Comparison of ENCODE assay signal across 18 cellular contexts in the genomic region with DNA sequence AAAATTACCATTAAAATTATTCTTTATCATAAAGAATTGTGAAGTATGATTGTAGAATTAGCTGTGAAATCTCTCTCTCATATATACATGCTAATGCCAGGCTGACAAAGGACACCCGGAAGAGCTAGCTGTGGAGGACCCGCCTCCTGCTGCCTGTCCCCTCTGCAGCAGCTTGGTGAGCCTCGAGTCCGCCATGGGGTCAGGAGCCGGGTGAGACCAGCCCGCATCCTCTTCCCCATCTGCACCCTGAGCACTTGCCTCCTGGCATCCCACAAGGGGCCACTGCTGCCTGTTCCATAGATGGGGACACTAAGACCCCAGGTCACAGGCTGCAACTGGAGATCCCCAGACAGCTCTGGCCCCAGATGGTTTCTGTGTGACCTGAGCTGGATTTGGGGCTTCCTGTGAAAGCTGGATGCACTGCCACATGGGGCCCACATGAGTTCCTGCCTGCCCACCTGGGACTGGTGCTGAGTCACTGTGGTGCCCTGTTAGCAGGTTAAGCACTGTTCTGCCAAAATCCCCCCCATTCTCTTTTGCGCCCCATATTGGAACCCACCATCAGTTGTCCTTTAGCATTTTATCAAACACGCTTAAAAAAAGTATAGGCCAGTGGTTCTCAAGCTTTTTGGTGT.
DNase-seq lines count a peak whose midpoint lies in the region; ATAC-seq and TF ChIP-seq lines count a peak whose summit lies in the region.
"Had no signal": no experiment of that assay in that cellular context is flagged by ENCODE, and none has a peak within 500 bp of the region (broad histone marks: within the 10 kb centered on the region; RNA-seq: fewer than 3 reads in every experiment).

No MANE protein-coding gene starts in this region.

- H3K9me3 ChIP-seq in sigmoid colon = no peaks in the 10 kb centered on the region
- H3K9me3 ChIP-seq: A549, ascending aorta, heart right ventricle, MG63, psoas muscle, tibial artery had no signal

- 67 to 88% methylated on average over 8 of the region's 8 CpGs for WGBS in sigmoid colon, 2 donors

- H3K4me1 ChIP-seq in sigmoid colon = peaks cover 0 to 5% (median 0%) of the 10 kb centered on the region in 4 donors
- H3K4me1 ChIP-seq: A549, ascending aorta had no signal

- H3K36me3 ChIP-seq in sigmoid colon = no peaks in the 10 kb centered on the region
- H3K36me3 ChIP-seq: ascending aorta, MG63, tibial artery had no signal

- no peak overlapping the region for H3K4me3 Mint-ChIP-seq in activated CD4-positive, alpha-beta T cell treated with anti-CD3 and anti-CD28 coated beads for 36 hours
- H3K4me3 Mint-ChIP-seq in IgD-negative memory B cell = peak overlapping the region in 1 of 4 donors; percentile 24
- H3K4me3 Mint-ChIP-seq in activated T-helper 17 cell treated with anti-CD3 and anti-CD28 coated beads, Interleukin-2, amount 50 U/mL, for 72 hours = no peak overlapping the region
- H3K4me3 Mint-ChIP-seq: CD14-positive monocyte, nephron had no signal

- H3K4me1 Mint-ChIP-seq in activated CD4-positive, alpha-beta T cell treated with anti-CD3 and anti-CD28 coated beads for 36 hours = peaks cover 32% of the 10 kb centered on the region
- peaks cover 38 to 53% (median 40%) of the 10 kb centered on the region in 3 donors for H3K4me1 Mint-ChIP-seq in IgD-negative memory B cell
- H3K4me1 Mint-ChIP-seq in activated T-helper 17 cell treated with anti-CD3 and anti-CD28 coated beads, Interleukin-2, amount 50 U/mL, for 72 hours = peaks cover 23% of the 10 kb centered on the region

- intact Hi-C loops in activated CD4-positive, alpha-beta T cell treated with anti-CD3 and anti-CD28 coated beads for 36 hours (cut with DNase I, micrococcal nuclease) = loop anchor here (5.0 kb wide), 2 partner anchors 34 to 84 kb away; no protein-coding TSS in a partner anchor
- intact Hi-C loops in posterior vena cava (cut with DNase I) = loop anchor here in 1 of 2 donors (5.0 kb wide), 1 partner anchor 84 kb away; no protein-coding TSS in a partner anchor
- intact Hi-C loops in sigmoid colon (cut with DNase I) = loop anchor here (2.0 kb wide), 1 partner anchor 13 kb away; no protein-coding TSS in a partner anchor

- CTCF ChIA-PET in activated CD4-positive, alpha-beta T cell treated with anti-CD3 and anti-CD28 coated beads for 36 hours (lab: Charles Lee) = interaction anchor here (0.6 to 5.3 kb wide), 9 partner anchors 8 to 1275 kb away, joined by 3 to 28 read pairs (median 4); no protein-coding TSS in a partner anchor

- H3K27me3 Mint-ChIP-seq in activated CD4-positive, alpha-beta T cell treated with anti-CD3 and anti-CD28 coated beads for 36 hours = no peaks in the 10 kb centered on the region
- no peaks in the 10 kb centered on the region for H3K27me3 Mint-ChIP-seq in IgD-negative memory B cell
- H3K27me3 Mint-ChIP-seq in activated T-helper 17 cell treated with anti-CD3 and anti-CD28 coated beads, Interleukin-2, amount 50 U/mL, for 72 hours = no peaks in the 10 kb centered on the region

- TF ChIP-seq POLR2A in sigmoid colon (IDR thresholded peaks at IDR 0.05) = no peak

- ATAC-seq in activated CD4-positive, alpha-beta T cell treated with anti-CD3 and anti-CD28 coated beads for 36 hours = no peak
- ATAC-seq in activated T-helper 17 cell treated with anti-CD3 and anti-CD28 coated beads, Interleukin-2, amount 50 U/mL, for 72 hours (replicated peaks) = no peak
- ATAC-seq in GM18858 (IDR thresholded peaks at IDR 0.05; ENCODE audit: unreplicated experiment) = no peak
- ATAC-seq: A549, heart right ventricle, psoas muscle had no signal

- no peaks in the 10 kb centered on the region for H3K27me3 ChIP-seq in sigmoid colon
- H3K27me3 ChIP-seq: ascending aorta, heart right ventricle, MG63, tibial artery had no signal

- no peak for TF ChIP-seq EP300 in sigmoid colon (IDR thresholded peaks at IDR 0.05)

- no peak for TF ChIP-seq CTCF in sigmoid colon (IDR thresholded peaks at IDR 0.05)

- peak overlapping the region; percentile 49 for H3K27ac Mint-ChIP-seq in activated CD4-positive, alpha-beta T cell treated with anti-CD3 and anti-CD28 coated beads for 36 hours
- peak overlapping the region; percentile 31 to 61 (median 53) for H3K27ac Mint-ChIP-seq in IgD-negative memory B cell
- peak overlapping the region; percentile 54 for H3K27ac Mint-ChIP-seq in activated T-helper 17 cell treated with anti-CD3 and anti-CD28 coated beads, Interleukin-2, amount 50 U/mL, for 72 hours
- H3K27ac Mint-ChIP-seq: CD14-positive monocyte, nephron had no signal

- H3K4me3 ChIP-seq in sigmoid colon = no peak overlapping the region
- H3K4me3 ChIP-seq: A549, ascending aorta, heart right ventricle, MG63, psoas muscle, tibial artery had no signal

- no peak for DNase-seq in activated CD4-positive, alpha-beta T cell treated with anti-CD3 and anti-CD28 coated beads for 36 hours
- no peak for DNase-seq in activated CD4-positive, alpha-beta T cell treated with anti-CD3 and anti-CD28 coated beads, Interleukin-2, amount 50 U/mL, for 4 hours
- DNase-seq in posterior vena cava (ENCODE audit: low spot score) (peak; percentile 30), hepatic stellate cell (ENCODE audit: low spot score) (no peak), sigmoid colon (no peak)
- DNase-seq: activated effector memory CD4-positive, alpha-beta T cell treated with Interleukin-2 at 50 U/mL for 16 hours; heart right ventricle; MG63; NCI-H1694; tibial artery had no signal

- no peak overlapping the region for H3K27ac ChIP-seq in sigmoid colon
- H3K27ac ChIP-seq: A549, ascending aorta, heart right ventricle, psoas muscle, tibial artery had no signal

- peaks cover 3% of the 10 kb centered on the region for H3K36me3 Mint-ChIP-seq in activated CD4-positive, alpha-beta T cell treated with anti-CD3 and anti-CD28 coated beads for 36 hours (ENCODE audit: low read depth)
- H3K36me3 Mint-ChIP-seq in IgD-negative memory B cell = no peaks in the 10 kb centered on the region
- H3K36me3 Mint-ChIP-seq in activated T-helper 17 cell treated with anti-CD3 and anti-CD28 coated beads, Interleukin-2, amount 50 U/mL, for 72 hours (ENCODE audit: low read depth) = peaks cover 18% of the 10 kb centered on the region

- POLR2A ChIA-PET in activated CD4-positive, alpha-beta T cell treated with anti-CD3 and anti-CD28 coated beads for 36 hours (lab: Charles Lee) = no interaction called here

- H3K9me3 Mint-ChIP-seq in activated CD4-positive, alpha-beta T cell treated with anti-CD3 and anti-CD28 coated beads for 36 hours (ENCODE audit: low read depth) = no peaks in the 10 kb centered on the region
- no peaks in the 10 kb centered on the region for H3K9me3 Mint-ChIP-seq in IgD-negative memory B cell
- no peaks in the 10 kb centered on the region for H3K9me3 Mint-ChIP-seq in activated T-helper 17 cell treated with anti-CD3 and anti-CD28 coated beads, Interleukin-2, amount 50 U/mL, for 72 hours
- H3K9me3 Mint-ChIP-seq: CD14-positive monocyte, nephron had no signal
